In genomic region chr11:95229199-95230053, GRCh38 we compare ENCODE assay signal across 9 cellular contexts. TPM values are rescaled to one million over a fixed set of nuclear protein-coding genes. Genes with fewer than 3 reads are reported as not detected.
A peak's percentile ranks its signal among the peaks of the same experiment; 100 is the strongest.
DNase-seq lines count a peak whose midpoint lies in the region; ATAC-seq and TF ChIP-seq lines count a peak whose summit lies in the region.
"Had no signal": no experiment of that assay in that cellular context is flagged by ENCODE, and none has a peak within 500 bp of the region (broad histone marks: within the 10 kb centered on the region; RNA-seq: fewer than 3 reads in every experiment).

No MANE protein-coding gene starts in this region.

- H3K27ac ChIP-seq in left ventricle myocardium inferior (replicated peaks) (peak overlapping the region; percentile 86), SK-N-SH (ENCODE audit: low read depth in 2 of 2, low read length in 1 of 2) (peak overlapping the region; percentile 20 to 76; a peak in 3 of 4 replicates), neural progenitor cell (peak overlapping the region; percentile 49)

- H3F3A ChIP-seq in SK-N-SH (replicated peaks; ENCODE audit: insufficient read depth) = peaks cover 12% of the 10 kb centered on the region
- peaks cover 36% of the 10 kb centered on the region for H3F3A ChIP-seq in neural progenitor cell (ENCODE audit: low read depth)

- TF ChIP-seq EP300 in SK-N-SH (IDR thresholded peaks at IDR 0.05; ENCODE audit: borderline replicate concordance in 1 of 2, low read depth in 1 of 2, low read length in 1 of 2) = no peak

- H3K9me3 ChIP-seq in left ventricle myocardium inferior (replicated peaks) (peaks cover 3% of the 10 kb centered on the region), SK-N-SH (no peaks in the 10 kb centered on the region), neural progenitor cell (ENCODE audit: low read depth) (no peaks in the 10 kb centered on the region)

- peaks cover 21% of the 10 kb centered on the region for H3K9me3 Mint-ChIP-seq in neural progenitor cell
- H3K9me3 Mint-ChIP-seq: dendritic cell treated with granulocyte-macrophage colony-stimulating factor and Interleukin-4, amounts not matched to agents 40 ng/mL and 50 ng/mL, for 4 days had no signal

- H3K36me3 Mint-ChIP-seq in neural progenitor cell = peaks cover 22% of the 10 kb centered on the region

- H3K9me2 ChIP-seq in SK-N-SH = no peaks in the 10 kb centered on the region

- H3K27ac Mint-ChIP-seq in neural progenitor cell = peak overlapping the region; percentile 99
- H3K27ac Mint-ChIP-seq: dendritic cell treated with granulocyte-macrophage colony-stimulating factor and Interleukin-4, amounts not matched to agents 40 ng/mL and 50 ng/mL, for 4 days had no signal

- H3K27me3 ChIP-seq in left ventricle myocardium inferior (ENCODE audit: low read depth) (no peaks in the 10 kb centered on the region), SK-N-SH (ENCODE audit: insufficient read depth) (no peaks in the 10 kb centered on the region), neural progenitor cell (no peaks in the 10 kb centered on the region)

- no peaks in the 10 kb centered on the region for H4K20me1 ChIP-seq in SK-N-SH (ENCODE audit: insufficient read depth)
- H4K20me1 ChIP-seq in neural progenitor cell (ENCODE audit: low read depth) = peaks cover 61% of the 10 kb centered on the region

- TF ChIP-seq CTCF in left ventricle myocardium inferior (IDR thresholded peaks at IDR 0.05; ENCODE audit: borderline replicate concordance) (no peak), SK-N-SH (IDR thresholded peaks at IDR 0.05) (no peak), epithelial cell of proximal tubule (conservative IDR thresholded peaks at IDR 0.05; ENCODE audit: low read depth, low read length) (no peak), neural progenitor cell (IDR thresholded peaks at IDR 0.05) (no peak)

- intact Hi-C loops in left ventricle myocardium inferior (cut with micrococcal nuclease) = no loop called here
- intact Hi-C loops in Right ventricle myocardium inferior (cut with DNase I) = loop anchor here (5.0 kb wide), 4 partner anchors 77 to 478 kb away; partner anchors contain the start of gene SRSF8

- peak overlapping the region; percentile 99 for H3K4me3 Mint-ChIP-seq in neural progenitor cell

- peak overlapping the region; percentile 80 for H3K4me3 ChIP-seq in left ventricle myocardium inferior
- peak overlapping the region; percentile 79 to 91 for H3K4me3 ChIP-seq in SK-N-SH (ENCODE audit: low read depth in 2 of 2, low read length in 1 of 2)
- H3K4me3 ChIP-seq in epithelial cell of proximal tubule (ENCODE audit: low read depth, low read length) = peak overlapping the region; percentile 81
- peak overlapping the region; percentile 74 for H3K4me3 ChIP-seq in neural progenitor cell

- no peaks in the 10 kb centered on the region for H3K27me3 Mint-ChIP-seq in neural progenitor cell (ENCODE audit: insufficient read depth, low read depth)
- H3K27me3 Mint-ChIP-seq: dendritic cell treated with granulocyte-macrophage colony-stimulating factor and Interleukin-4, amounts not matched to agents 40 ng/mL and 50 ng/mL, for 4 days had no signal

- no peak for ATAC-seq in Right ventricle myocardium inferior
- no peak for ATAC-seq in GM18870 (IDR thresholded peaks at IDR 0.05; ENCODE audit: unreplicated experiment)

- CTCF ChIA-PET in SK-N-SH (lab: Yijun Ruan, JAX) = interaction anchor here (0.9 to 2.1 kb wide), 6 partner anchors 26 to 477 kb away, joined by 3 to 8 read pairs (median 3); no protein-coding TSS in a partner anchor

- whole genome bisulfite sequencing in SK-N-SH (ENCODE audit: low lambda C conversion rate) = 3% methylated on average over 12 of the region's 12 CpGs

- no peak for TF ChIP-seq RAD21 in SK-N-SH (IDR thresholded peaks at IDR 0.05; ENCODE audit: low read length)

- H3K36me3 ChIP-seq in left ventricle myocardium inferior (no peaks in the 10 kb centered on the region), SK-N-SH (replicated peaks in 1 of 2; ENCODE audit: control insufficient read depth in 1 of 2, insufficient read depth in 2 of 2, low read length in 1 of 2) (no peaks in the 10 kb centered on the region), neural progenitor cell (no peaks in the 10 kb centered on the region)

- POLR2A ChIA-PET in SK-N-SH (lab: Yijun Ruan, JAX) = no interaction called here

- peak overlapping the region; percentile 55; the same call in 1 of the 2 replicates for H3K9ac ChIP-seq in SK-N-SH
- peak overlapping the region; percentile 80 for H3K9ac ChIP-seq in neural progenitor cell

- no peaks in the 10 kb centered on the region for H3K79me2 ChIP-seq in SK-N-SH (ENCODE audit: insufficient read depth)
- peaks cover 65% of the 10 kb centered on the region for H3K79me2 ChIP-seq in neural progenitor cell (ENCODE audit: low read depth)

- peaks cover 20% of the 10 kb centered on the region for H3K4me1 Mint-ChIP-seq in neural progenitor cell

- H3K4me1 ChIP-seq in left ventricle myocardium inferior = peaks cover 45% of the 10 kb centered on the region
- H3K4me1 ChIP-seq in SK-N-SH (ENCODE audit: control insufficient read depth in 1 of 2, insufficient read depth in 2 of 2, low read depth in 1 of 2, low read length in 1 of 2) = peaks cover 11 to 18% of the 10 kb centered on the region in 2 experiments; a peak in 3 of 4 replicates
- H3K4me1 ChIP-seq in neural progenitor cell = peaks cover 54% of the 10 kb centered on the region

- peak overlapping the region; percentile 74 for H3K4me2 ChIP-seq in SK-N-SH
- H3K4me2 ChIP-seq in neural progenitor cell = peak overlapping the region; percentile 91

- DNase-seq in left ventricle myocardium inferior (no peak), Right ventricle myocardium inferior (ENCODE audit: missing footprints) (no peak), SK-N-SH (peak; percentile 14), epithelial cell of proximal tubule (ENCODE audit: low read depth) (no peak), neural progenitor cell (ENCODE audit: low spot score) (no peak), NCI-H1436 treated with DMSO at 0.1 percent for 48 hours (lab: John Stamatoyannopoulos, UW) (no peak), SW 1271 (lab: John Stamatoyannopoulos, UW) (no peak)

- peak overlapping the region; percentile 73; the same call in 1 of the 2 replicates for H2AFZ ChIP-seq in SK-N-SH (ENCODE audit: low read depth)
- no peak overlapping the region for H2AFZ ChIP-seq in neural progenitor cell (replicated peaks)

TF ChIP-seq in SK-N-SH, 30 proteins besides CTCF, POLR2A, EP300 and RAD21:
- TF ChIP-seq USF2 (IDR thresholded peaks at IDR 0.05; ENCODE audit: borderline replicate concordance, low read depth, low read length) = no peak
- no peak for TF ChIP-seq RFX5 (IDR thresholded peaks at IDR 0.05; ENCODE audit: low read length)
- TF ChIP-seq RXRA (IDR thresholded peaks at IDR 0.05; ENCODE audit: borderline replicate concordance, low read depth) = no peak
- TF ChIP-seq FOSL2 (IDR thresholded peaks at IDR 0.05; ENCODE audit: borderline replicate concordance, low read depth) = no peak
- peak; percentile 82 for TF ChIP-seq PBX3 (IDR thresholded peaks at IDR 0.05)
- no peak for TF ChIP-seq USF1 (IDR thresholded peaks at IDR 0.05; ENCODE audit: borderline replicate concordance, low read depth)
- TF ChIP-seq ELF1 (IDR thresholded peaks at IDR 0.05) = no peak
- TF ChIP-seq JUND (IDR thresholded peaks at IDR 0.05) = peak; percentile 6; the same call in 1 of the 2 replicates
- TF ChIP-seq SIN3A (IDR thresholded peaks at IDR 0.05; ENCODE audit: borderline replicate concordance, low read depth, low read length) = no peak

RNA-seq across cellular contexts. Expression of gene SESN3, which starts 1.6 kb away (rescaled TPM):
- total RNA-seq in left ventricle myocardium inferior (8.1 TPM), Right ventricle myocardium inferior (6.0 TPM), epithelial cell of proximal tubule (1.6 and 4.9 TPM in 2 replicates), neural progenitor cell (ENCODE audit: low replicate concordance) (140 and 234 TPM in 2 replicates)
- polyA plus RNA-seq in SK-N-SH (2012; rRNA removed) = 1.7 and 2.2 TPM in 2 replicates
- polyA plus RNA-seq in SK-N-SH (2012; cell fraction: cytosol; rRNA removed) = 2.9 and 3.4 TPM in 2 replicates
- 1.6 and 2.9 TPM in 2 replicates for polyA plus RNA-seq in SK-N-SH (2012; cell fraction: nucleus; rRNA removed)

Comparison
In these comparisons a context has a peak if more than half of its experiments do, and no peak if none do; other contexts are left out.
1. RNA of gene SESN3, which starts 1.6 kb away (total RNA-seq): 140 to 234 TPM in neural progenitor cell; 8.1 TPM in left ventricle myocardium inferior (single experiment), 6.0 TPM in Right ventricle myocardium inferior (single experiment) and 1.6 to 4.9 TPM in epithelial cell of proximal tubule; every median in the first group is over 10 times any median in the second.
2. Peak in every context shown above with its lines, with median percentiles within 50 percentile points of each other: H3K27ac ChIP-seq and H3K4me3 ChIP-seq.